ENCODE assay signal across 26 cellular contexts in the genomic region with DNA sequence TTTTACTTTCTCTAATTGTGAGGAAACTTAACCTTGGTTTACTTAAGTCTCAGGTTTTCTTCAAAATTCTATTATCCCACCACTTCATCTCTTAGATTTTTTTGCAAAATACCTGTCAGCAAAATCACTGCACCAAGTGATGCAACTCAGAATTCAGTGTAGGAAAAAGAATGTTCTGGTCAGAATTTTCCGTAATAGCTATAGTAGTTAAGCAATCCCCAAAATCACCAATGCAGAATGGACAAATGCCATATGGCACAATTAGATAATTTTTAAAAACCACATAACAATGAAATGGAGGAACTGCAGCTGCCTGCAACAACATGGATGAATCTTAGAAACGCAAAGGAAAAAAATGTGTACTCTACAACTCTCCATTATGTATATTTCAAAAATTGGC.
A peak's percentile ranks its signal among the peaks of the same experiment; 100 is the strongest.
DNase-seq lines count a peak whose midpoint lies in the region; ATAC-seq and TF ChIP-seq lines count a peak whose summit lies in the region.
"Had no signal": no experiment of that assay in that cellular context is flagged by ENCODE, and none has a peak within 500 bp of the region (broad histone marks: within the 10 kb centered on the region; RNA-seq: fewer than 3 reads in every experiment).

No MANE protein-coding gene starts in this region.

- no peaks in the 10 kb centered on the region for H3K4me1 Mint-ChIP-seq in activated CD4-positive, alpha-beta T cell treated with anti-CD3 and anti-CD28 coated beads, Interleukin-2, amount 10 ng/mL, durations not matched to agents 7 days and 5 days
- H3K4me1 Mint-ChIP-seq: CD14-positive monocyte; CD8-positive, alpha-beta memory T cell had no signal

- H3K4me3 Mint-ChIP-seq in activated CD4-positive, alpha-beta T cell treated with anti-CD3 and anti-CD28 coated beads, Interleukin-2, amount 10 ng/mL, durations not matched to agents 7 days and 5 days: no peak overlapping the region
- H3K4me3 Mint-ChIP-seq: CD14-positive monocyte; CD8-positive, alpha-beta memory T cell had no signal

- ATAC-seq in GM19328 (IDR thresholded peaks at IDR 0.05; ENCODE audit: unreplicated experiment): no peak
- ATAC-seq: K562 had no signal

- no peaks in the 10 kb centered on the region for H3K27me3 Mint-ChIP-seq in activated CD4-positive, alpha-beta T cell treated with anti-CD3 and anti-CD28 coated beads, Interleukin-2, amount 10 ng/mL, durations not matched to agents 7 days and 5 days
- H3K27me3 Mint-ChIP-seq: CD8-positive, alpha-beta memory T cell had no signal

- H3K36me3 Mint-ChIP-seq in activated CD4-positive, alpha-beta T cell treated with anti-CD3 and anti-CD28 coated beads, Interleukin-2, amount 10 ng/mL, durations not matched to agents 7 days and 5 days (ENCODE audit: low read depth): no peaks in the 10 kb centered on the region
- H3K36me3 Mint-ChIP-seq: CD14-positive monocyte; CD8-positive, alpha-beta memory T cell had no signal

- in situ Hi-C loops in astrocyte of the cerebellum (cut with HindIII; ENCODE audit: low sequenced_read_pairs): no loop called here

- H3K4me3 ChIP-seq in astrocyte of the cerebellum (ENCODE audit: low read depth, low read length): no peak overlapping the region
- H3K4me3 ChIP-seq: K562, MG63, SJSA1 had no signal

- CTCF ChIA-PET in activated CD4-positive, alpha-beta T cell treated with anti-CD3 and anti-CD28 coated beads, Interleukin-2, amount 10 ng/mL, durations not matched to agents 7 days and 5 days (lab: Charles Lee): no interaction called here
- CTCF ChIA-PET in HEK293T (lab: Yijun Ruan, JAX): no interaction called here

- POLR2A ChIA-PET in activated CD4-positive, alpha-beta T cell treated with anti-CD3 and anti-CD28 coated beads, Interleukin-2, amount 10 ng/mL, durations not matched to agents 7 days and 5 days (lab: Charles Lee): no interaction called here
- POLR2A ChIA-PET in HEK293T (lab: Yijun Ruan, JAX): no interaction called here

- H3K27ac Mint-ChIP-seq in activated CD4-positive, alpha-beta T cell treated with anti-CD3 and anti-CD28 coated beads, Interleukin-2, amount 10 ng/mL, durations not matched to agents 7 days and 5 days: no peak overlapping the region
- H3K27ac Mint-ChIP-seq: CD14-positive monocyte; CD8-positive, alpha-beta memory T cell had no signal

- DNase-seq in NOMO-1 treated with DMSO at 0.1 percent for 48 hours (lab: John Stamatoyannopoulos, UW; ENCODE audit: unreplicated experiment) (peak; percentile 58), NOMO-1 treated with dmso at 0.1 percent for 144 hours (lab: John Stamatoyannopoulos, UW; ENCODE audit: unreplicated experiment) (no peak), astrocyte of the cerebellum (ENCODE audit: low read depth) (peak; percentile 57), fibroblast of gingiva (ENCODE audit: low read depth) (peak; percentile 4), renal cortical epithelial cell (ENCODE audit: low read depth) (peak; percentile 4), HEK293T (ENCODE audit: extremely low spot score) (no peak)
- DNase-seq in activated CD4-positive, alpha-beta T cell treated with anti-CD3 and anti-CD28 coated beads, Interleukin-2, amount 10 ng/mL, durations not matched to agents 7 days and 5 days: no peak
- DNase-seq: BE2C; CD8-positive, alpha-beta memory T cell; DMS 273 treated with DMSO at 0.1 percent for 48 hours; DMS79; EL; GDM1; H7; MG63; NCI-H1105 treated with DMSO at 0.1 percent for 48 hours; NCI-H2029; NCI-H446; NCI-H524 treated with DMSO at 0.1 percent for 48 hours; NCI-H774; Right ventricle myocardium superior; RPMI8226 had no signal

- TF ChIP-seq CTCF in astrocyte of the cerebellum (IDR thresholded peaks at IDR 0.05; ENCODE audit: low read depth, low read length, missing control alignments): no peak

- no peaks in the 10 kb centered on the region for H3K9me3 Mint-ChIP-seq in activated CD4-positive, alpha-beta T cell treated with anti-CD3 and anti-CD28 coated beads, Interleukin-2, amount 10 ng/mL, durations not matched to agents 7 days and 5 days

TF ChIP-seq in HEK293T, 16 proteins besides CTCF, POLR2A, EP300 and RAD21:
- TF ChIP-seq, protein P1, sequence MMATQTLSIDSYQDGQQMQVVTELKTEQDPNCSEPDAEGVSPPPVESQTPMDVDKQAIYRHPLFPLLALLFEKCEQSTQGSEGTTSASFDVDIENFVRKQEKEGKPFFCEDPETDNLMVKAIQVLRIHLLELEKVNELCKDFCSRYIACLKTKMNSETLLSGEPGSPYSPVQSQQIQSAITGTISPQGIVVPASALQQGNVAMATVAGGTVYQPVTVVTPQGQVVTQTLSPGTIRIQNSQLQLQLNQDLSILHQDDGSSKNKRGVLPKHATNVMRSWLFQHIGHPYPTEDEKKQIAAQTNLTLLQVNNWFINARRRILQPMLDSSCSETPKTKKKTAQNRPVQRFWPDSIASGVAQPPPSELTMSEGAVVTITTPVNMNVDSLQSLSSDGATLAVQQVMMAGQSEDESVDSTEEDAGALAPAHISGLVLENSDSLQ (IDR thresholded peaks at IDR 0.05): no peak
- TF ChIP-seq FOXM1 (IDR thresholded peaks at IDR 0.05; ENCODE audit: borderline replicate concordance) (no peak), FOXK2 (IDR thresholded peaks at IDR 0.05) (no peak)

Comparison
In these comparisons a context has a peak if more than half of its experiments do, and no peak if none do; other contexts are left out.
1. DNase-seq: peak in NOMO-1 treated with DMSO at 0.1 percent for 48 hours (single experiment), astrocyte of the cerebellum (single experiment), fibroblast of gingiva (single experiment) and renal cortical epithelial cell (single experiment); none in NOMO-1 treated with dmso at 0.1 percent for 144 hours (single experiment), activated CD4-positive, alpha-beta T cell treated with anti-CD3 and anti-CD28 coated beads, Interleukin-2, amount 10 ng/mL, durations not matched to agents 7 days and 5 days (single experiment) and HEK293T (single experiment).